9 cellular contexts compared by ENCODE assay signal in the genomic region with DNA sequence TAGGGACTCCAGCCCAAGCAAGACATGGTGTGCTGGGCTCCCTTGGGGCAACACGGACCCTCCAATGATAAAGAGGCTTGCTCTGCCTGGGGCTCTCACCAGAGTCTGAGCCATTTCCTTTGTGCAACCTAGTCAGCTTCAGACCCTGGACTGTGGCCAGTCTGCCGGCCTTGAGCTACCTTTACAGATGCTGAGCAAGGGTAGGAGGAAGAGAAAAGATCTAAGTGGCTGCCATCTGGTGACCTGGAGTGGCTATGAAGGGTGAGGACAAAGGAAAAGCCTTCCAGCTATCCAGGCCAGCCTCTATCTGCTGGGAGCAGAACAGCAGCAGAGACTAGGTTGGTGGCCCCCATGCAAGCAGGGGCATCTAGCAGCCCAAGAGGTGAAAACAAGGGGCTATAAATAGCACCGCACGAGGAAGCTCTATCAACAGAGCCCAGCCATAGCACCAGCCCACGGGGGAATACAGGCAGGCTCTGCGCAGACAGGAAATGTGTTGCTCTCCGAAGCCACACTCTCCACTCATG.
DNase-seq lines count a peak whose midpoint lies in the region; ATAC-seq and TF ChIP-seq lines count a peak whose summit lies in the region.
"Had no signal": no experiment of that assay in that cellular context is flagged by ENCODE, and none has a peak within 500 bp of the region (broad histone marks: within the 10 kb centered on the region; RNA-seq: fewer than 3 reads in every experiment).

No MANE protein-coding gene starts in this region.

- H3K4me3 Mint-ChIP-seq in chondrocyte (ENCODE audit: unreplicated experiment), result no peak overlapping the region
- no peak overlapping the region for H3K4me3 Mint-ChIP-seq in natural killer cell treated with Interleukin-12 subunit alpha and Interleukin-12 subunit beta and Interleukin-15 and Interleukin-18, amount 100 ng/mL, for 72 hours
- no peak overlapping the region for H3K4me3 Mint-ChIP-seq in osteocyte (ENCODE audit: unreplicated experiment)

- peak; percentile 76 for ATAC-seq in GM18909 (IDR thresholded peaks at IDR 0.05; ENCODE audit: poor library complexity, unreplicated experiment)
- ATAC-seq in HG03558 (IDR thresholded peaks at IDR 0.05; ENCODE audit: extremely low read depth, unreplicated experiment), result peak; percentile 55
- ATAC-seq in natural killer cell treated with Interleukin-12 subunit alpha and Interleukin-12 subunit beta and Interleukin-15 and Interleukin-18, amount 100 ng/mL, for 72 hours, result no peak
- ATAC-seq in GM18873 (IDR thresholded peaks at IDR 0.05; ENCODE audit: low FRiP score, unreplicated experiment), result no peak
- ATAC-seq in HG02623 (IDR thresholded peaks at IDR 0.05; ENCODE audit: unreplicated experiment), result no peak

- H3K36me3 Mint-ChIP-seq in chondrocyte (ENCODE audit: low read depth), result peaks cover 21% of the 10 kb centered on the region
- no peaks in the 10 kb centered on the region for H3K36me3 Mint-ChIP-seq in natural killer cell treated with Interleukin-12 subunit alpha and Interleukin-12 subunit beta and Interleukin-15 and Interleukin-18, amount 100 ng/mL, for 72 hours
- H3K36me3 Mint-ChIP-seq in osteocyte (ENCODE audit: unreplicated experiment), result peaks cover 12% of the 10 kb centered on the region

- peak overlapping the region; percentile 12 for H3K27ac Mint-ChIP-seq in chondrocyte (ENCODE audit: unreplicated experiment)
- peak overlapping the region; percentile 26 to 42 for H3K27ac Mint-ChIP-seq in natural killer cell treated with Interleukin-12 subunit alpha and Interleukin-12 subunit beta and Interleukin-15 and Interleukin-18, amount 100 ng/mL, for 72 hours
- H3K27ac Mint-ChIP-seq in osteocyte (ENCODE audit: unreplicated experiment), result no peak overlapping the region

- DNase-seq in chondrocyte (ENCODE audit: low spot score) (no peak), iPS-NIHi7 (ENCODE audit: extremely low spot score) (no peak), osteocyte (ENCODE audit: extremely low spot score, unreplicated experiment) (no peak)
- no peak for DNase-seq in natural killer cell treated with Interleukin-12 subunit alpha and Interleukin-12 subunit beta and Interleukin-15 and Interleukin-18, amount 100 ng/mL, for 72 hours (ENCODE audit: low spot score)
- DNase-seq: amniotic stem cell had no signal

- no peak for TF ChIP-seq CTCF in chondrocyte (IDR thresholded peaks at IDR 0.05)
- no peak for TF ChIP-seq CTCF in osteocyte (IDR thresholded peaks at IDR 0.05)

- no peaks in the 10 kb centered on the region for H3K27me3 Mint-ChIP-seq in chondrocyte (ENCODE audit: low read depth)
- H3K27me3 Mint-ChIP-seq in natural killer cell treated with Interleukin-12 subunit alpha and Interleukin-12 subunit beta and Interleukin-15 and Interleukin-18, amount 100 ng/mL, for 72 hours, result no peaks in the 10 kb centered on the region
- H3K27me3 Mint-ChIP-seq in osteocyte (ENCODE audit: unreplicated experiment), result no peaks in the 10 kb centered on the region

- H3K4me1 Mint-ChIP-seq in chondrocyte (ENCODE audit: low read depth), result peaks cover 27% of the 10 kb centered on the region
- peaks cover 33 to 35% of the 10 kb centered on the region in 2 donors for H3K4me1 Mint-ChIP-seq in natural killer cell treated with Interleukin-12 subunit alpha and Interleukin-12 subunit beta and Interleukin-15 and Interleukin-18, amount 100 ng/mL, for 72 hours (ENCODE audit: low read depth in 2 of 2)
- H3K4me1 Mint-ChIP-seq in osteocyte (ENCODE audit: unreplicated experiment), result peaks cover 9% of the 10 kb centered on the region

- no peaks in the 10 kb centered on the region for H3K9me3 Mint-ChIP-seq in chondrocyte (ENCODE audit: low read depth)
- H3K9me3 Mint-ChIP-seq in natural killer cell treated with Interleukin-12 subunit alpha and Interleukin-12 subunit beta and Interleukin-15 and Interleukin-18, amount 100 ng/mL, for 72 hours, result no peaks in the 10 kb centered on the region
- no peaks in the 10 kb centered on the region for H3K9me3 Mint-ChIP-seq in osteocyte (ENCODE audit: unreplicated experiment)

Comparison
In these comparisons a context has a peak if more than half of its experiments do, and no peak if none do; other contexts are left out.
1. ATAC-seq: peak in GM18909 (single experiment) and HG03558 (single experiment); none in natural killer cell treated with Interleukin-12 subunit alpha and Interleukin-12 subunit beta and Interleukin-15 and Interleukin-18, amount 100 ng/mL, for 72 hours (0 of 2), GM18873 (single experiment) and HG02623 (single experiment).